12 cellular contexts compared by ENCODE assay signal in genomic region chr16:69309316-69309715, GRCh38. TPM values are rescaled to one million over a fixed set of nuclear protein-coding genes. Genes with fewer than 3 reads are reported as not detected.
DNase-seq lines count a peak whose midpoint lies in the region; ATAC-seq and TF ChIP-seq lines count a peak whose summit lies in the region.
"Had no signal": no experiment of that assay in that cellular context is flagged by ENCODE, and none has a peak within 500 bp of the region (broad histone marks: within the 10 kb centered on the region; RNA-seq: fewer than 3 reads in every experiment).

No MANE protein-coding gene starts in this region.

- H3K4me3 Mint-ChIP-seq in CD8-positive, alpha-beta T cell = no peak overlapping the region
- peak overlapping the region; percentile 0 for H3K4me3 Mint-ChIP-seq in central memory CD8-positive, alpha-beta T cell
- H3K4me3 Mint-ChIP-seq in natural killer cell = peak overlapping the region; percentile 31
- no peak overlapping the region for H3K4me3 Mint-ChIP-seq in stimulated activated memory B cell treated with anti-CD40 and anti-IgM and Interleukin-4, amounts not matched to agents 10 μg/mL and 1 μg/mL and 100 μg/mL, for 72 hours

- CTCF ChIA-PET in CD8-positive, alpha-beta T cell (lab: Charles Lee) = no interaction called here

- H3K27ac Mint-ChIP-seq in CD8-positive, alpha-beta T cell = peak overlapping the region; percentile 53
- no peak overlapping the region for H3K27ac Mint-ChIP-seq in central memory CD8-positive, alpha-beta T cell (ENCODE audit: low read depth)
- H3K27ac Mint-ChIP-seq in natural killer cell = peak overlapping the region; percentile 7 to 10
- H3K27ac Mint-ChIP-seq in stimulated activated memory B cell treated with anti-CD40 and anti-IgM and Interleukin-4, amounts not matched to agents 10 μg/mL and 1 μg/mL and 100 μg/mL, for 72 hours = no peak overlapping the region

- no peaks in the 10 kb centered on the region for H3K27me3 ChIP-seq in CD8-positive, alpha-beta T cell (ENCODE audit: insufficient read depth, low read length)
- H3K27me3 ChIP-seq in psoas muscle (ENCODE audit: insufficient read depth in 3 of 3, low read length in 2 of 3) = no peaks in the 10 kb centered on the region
- H3K27me3 ChIP-seq: colonic mucosa had no signal

- intact Hi-C loops in CD8-positive, alpha-beta T cell (cut with DNase I, micrococcal nuclease) = loop anchor here in 1 of 2 experiments (10.0 kb wide), 1 partner anchor 785 kb away; no protein-coding TSS in a partner anchor
- intact Hi-C loops in natural killer cell (cut with micrococcal nuclease) (no loop called here), psoas muscle (cut with DNase I) (no loop called here)

- no peak for DNase-seq in CD8-positive, alpha-beta T cell
- no peak for DNase-seq in central memory CD8-positive, alpha-beta T cell (ENCODE audit: low spot score in 2 of 2)
- no peak for DNase-seq in natural killer cell
- no peak for DNase-seq in psoas muscle
- DNase-seq: activated CD4-positive, alpha-beta T cell treated with anti-CD3 and anti-CD28 coated beads for 4 hours; colonic mucosa; NCI-H1694 treated with DMSO at 0.1 percent for 48 hours; NK-92 treated with Interleukin-12 subunit alpha and Interleukin-12 subunit beta, amount 100 ng/mL, for 24 hours had no signal

- no peaks in the 10 kb centered on the region for H3K9me3 Mint-ChIP-seq in CD8-positive, alpha-beta T cell
- no peaks in the 10 kb centered on the region for H3K9me3 Mint-ChIP-seq in central memory CD8-positive, alpha-beta T cell
- no peaks in the 10 kb centered on the region for H3K9me3 Mint-ChIP-seq in natural killer cell
- H3K9me3 Mint-ChIP-seq in stimulated activated memory B cell treated with anti-CD40 and anti-IgM and Interleukin-4, amounts not matched to agents 10 μg/mL and 1 μg/mL and 100 μg/mL, for 72 hours = no peaks in the 10 kb centered on the region

- POLR2A ChIA-PET in CD8-positive, alpha-beta T cell (lab: Charles Lee) = interaction anchor here (0.6 kb wide), 1 partner anchor 75 kb away, joined by 4 read pairs; no protein-coding TSS in a partner anchor

- TF ChIP-seq CTCF in CD8-positive, alpha-beta T cell (IDR thresholded peaks at IDR 0.05) = no peak
- no peak for TF ChIP-seq CTCF in natural killer cell (IDR thresholded peaks at IDR 0.05)
- TF ChIP-seq CTCF in psoas muscle (IDR thresholded peaks at IDR 0.05) = no peak

- peaks cover 17% of the 10 kb centered on the region for H3K4me1 ChIP-seq in CD8-positive, alpha-beta T cell (ENCODE audit: insufficient read depth, low read length)
- peaks cover 12% of the 10 kb centered on the region for H3K4me1 ChIP-seq in psoas muscle

- H3K27me3 Mint-ChIP-seq in CD8-positive, alpha-beta T cell (ENCODE audit: low read depth) = no peaks in the 10 kb centered on the region
- H3K27me3 Mint-ChIP-seq in central memory CD8-positive, alpha-beta T cell = no peaks in the 10 kb centered on the region
- no peaks in the 10 kb centered on the region for H3K27me3 Mint-ChIP-seq in natural killer cell (ENCODE audit: low read depth in 2 of 2)
- H3K27me3 Mint-ChIP-seq in stimulated activated memory B cell treated with anti-CD40 and anti-IgM and Interleukin-4, amounts not matched to agents 10 μg/mL and 1 μg/mL and 100 μg/mL, for 72 hours = no peaks in the 10 kb centered on the region

- 40 to 50% (median 48%) methylated on average over 12 of the region's 12 CpGs for WGBS in psoas muscle, 3 donors

- peaks cover 16% of the 10 kb centered on the region for H3K36me3 Mint-ChIP-seq in CD8-positive, alpha-beta T cell
- H3K36me3 Mint-ChIP-seq in central memory CD8-positive, alpha-beta T cell (ENCODE audit: insufficient read depth) = peaks cover 11% of the 10 kb centered on the region
- H3K36me3 Mint-ChIP-seq in natural killer cell = no peaks in the 10 kb centered on the region
- peaks cover under 1% of the 10 kb centered on the region for H3K36me3 Mint-ChIP-seq in stimulated activated memory B cell treated with anti-CD40 and anti-IgM and Interleukin-4, amounts not matched to agents 10 μg/mL and 1 μg/mL and 100 μg/mL, for 72 hours

- peaks cover 4% of the 10 kb centered on the region for H3K36me3 ChIP-seq in CD8-positive, alpha-beta T cell (ENCODE audit: insufficient read depth, low read length)
- H3K36me3 ChIP-seq in psoas muscle (ENCODE audit: insufficient read depth in 1 of 2, low read depth in 1 of 2) = peaks cover 1 to 14% of the 10 kb centered on the region in 2 donors
- H3K36me3 ChIP-seq: colonic mucosa had no signal

- H3K9me3 ChIP-seq in CD8-positive, alpha-beta T cell (ENCODE audit: low read length) = no peaks in the 10 kb centered on the region
- H3K9me3 ChIP-seq in psoas muscle = no peaks in the 10 kb centered on the region
- H3K9me3 ChIP-seq: colonic mucosa had no signal

- no peak overlapping the region for H3K27ac ChIP-seq in CD8-positive, alpha-beta T cell (ENCODE audit: low read depth, low read length)
- no peak overlapping the region for H3K27ac ChIP-seq in psoas muscle
- H3K27ac ChIP-seq: colonic mucosa had no signal

- H3K4me3 ChIP-seq in CD8-positive, alpha-beta T cell (ENCODE audit: low read depth, low read length) = no peak overlapping the region
- H3K4me3 ChIP-seq in psoas muscle = no peak overlapping the region
- H3K4me3 ChIP-seq: colonic mucosa had no signal

- peaks cover 24% of the 10 kb centered on the region for H3K4me1 Mint-ChIP-seq in CD8-positive, alpha-beta T cell (ENCODE audit: low read depth)
- peaks cover 26% of the 10 kb centered on the region for H3K4me1 Mint-ChIP-seq in central memory CD8-positive, alpha-beta T cell
- H3K4me1 Mint-ChIP-seq in natural killer cell = peaks cover 21 to 28% of the 10 kb centered on the region in 2 donors
- H3K4me1 Mint-ChIP-seq in stimulated activated memory B cell treated with anti-CD40 and anti-IgM and Interleukin-4, amounts not matched to agents 10 μg/mL and 1 μg/mL and 100 μg/mL, for 72 hours = peaks cover 24% of the 10 kb centered on the region

- ATAC-seq in CD8-positive, alpha-beta T cell = no peak
- no peak for ATAC-seq in central memory CD8-positive, alpha-beta T cell (replicated peaks; ENCODE audit: extremely low read depth, poor library complexity, severe bottlenecking)
- ATAC-seq in natural killer cell (no peak), psoas muscle (no peak), GM19455 (IDR thresholded peaks at IDR 0.05; ENCODE audit: unreplicated experiment) (no peak)
- ATAC-seq in stimulated activated memory B cell treated with anti-CD40 and anti-IgM and Interleukin-4, amounts not matched to agents 10 μg/mL and 1 μg/mL and 100 μg/mL, for 72 hours = no peak

RNA-seq across cellular contexts. Expression of gene VPS4A, which starts 1.8 kb away (rescaled TPM):
- total RNA-seq in CD8-positive, alpha-beta T cell = 10 to 100 TPM; 64.2 to 66.5 TPM
- total RNA-seq in natural killer cell (10 to 100 TPM; 60.5 to 71.5 (median 62.5) TPM), psoas muscle (10 to 100 TPM; 46.2 to 60.6 (median 55.5) TPM)
- polyA plus RNA-seq in psoas muscle = 10 to 100 TPM; 38.1 to 76.2 (median 56.5) TPM

RNA-seq across cellular contexts. Expression of gene PDF, which starts 21.1 kb away (rescaled TPM):
- total RNA-seq in CD8-positive, alpha-beta T cell = 1 to 10 TPM; 3.3 to 3.6 TPM
- total RNA-seq in natural killer cell (1 to 10 TPM; 3.0 to 5.7 (median 4.6) TPM), psoas muscle (10 to 100 TPM in 2 of 4 donors, 1 to 10 TPM in 2; 8.7 to 16.4 (median 11.0) TPM)
- 10 to 100 TPM in 1 of 3 donors, 1 to 10 TPM in 2; 6.8 to 19.8 (median 7.8) TPM for polyA plus RNA-seq in psoas muscle

RNA-seq across cellular contexts. Expression of gene COG8, which starts 30.0 kb away (rescaled TPM):
- total RNA-seq in CD8-positive, alpha-beta T cell = 10 to 100 TPM; 19.3 to 19.6 TPM
- total RNA-seq in natural killer cell = 10 to 100 TPM; 26.3 to 34.6 (median 29.0) TPM
- total RNA-seq in psoas muscle = 10 to 100 TPM; 28.3 to 36.5 (median 35.4) TPM
- polyA plus RNA-seq in psoas muscle = 10 to 100 TPM; 16.7 to 25.3 (median 22.6) TPM

RNA-seq across cellular contexts. Expression of gene NIP7, which starts 30.3 kb away (rescaled TPM):
- total RNA-seq in CD8-positive, alpha-beta T cell = 10 to 100 TPM; 44.9 to 50.0 TPM
- 10 to 100 TPM; 33.7 to 41.8 (median 37.7) TPM for total RNA-seq in natural killer cell
- total RNA-seq in psoas muscle = 10 to 100 TPM; 12.8 to 24.8 (median 16.6) TPM
- polyA plus RNA-seq in psoas muscle = 10 to 100 TPM in 2 of 3 donors, 1 to 10 TPM in 1; 9.2 to 21.1 (median 15.6) TPM

RNA-seq across cellular contexts. Expression of gene TMED6, which starts 42.3 kb away (rescaled TPM):
- under 1 TPM; 0.60 to 0.92 TPM for total RNA-seq in CD8-positive, alpha-beta T cell
- total RNA-seq in natural killer cell (1 to 10 TPM; 1.4 to 1.8 (median 1.6) TPM), psoas muscle (under 1 TPM in 2 of 4 donors, not detected in 2; 0.26 to 0.34 TPM)
- under 1 TPM in 2 of 3 donors, not detected in 1; 0.09 to 0.13 TPM for polyA plus RNA-seq in psoas muscle
- total RNA-seq: kidney epithelial cell had no signal
- polyA plus RNA-seq: neural cell had no signal

Comparison
In these comparisons a context has a peak if more than half of its experiments do, and no peak if none do; other contexts are left out.
1. H3K27ac Mint-ChIP-seq: peak in CD8-positive, alpha-beta T cell (single experiment) and natural killer cell (2 of 2); none in central memory CD8-positive, alpha-beta T cell (single experiment) and stimulated activated memory B cell treated with anti-CD40 and anti-IgM and Interleukin-4, amounts not matched to agents 10 μg/mL and 1 μg/mL and 100 μg/mL, for 72 hours (single experiment).
2. H3K4me3 Mint-ChIP-seq: peak in central memory CD8-positive, alpha-beta T cell (single experiment) and natural killer cell (single experiment); none in CD8-positive, alpha-beta T cell (single experiment) and stimulated activated memory B cell treated with anti-CD40 and anti-IgM and Interleukin-4, amounts not matched to agents 10 μg/mL and 1 μg/mL and 100 μg/mL, for 72 hours (single experiment).